Comparison of ENCODE assay signal across 17 cellular contexts in genomic region chr4:22174640-22175039, GRCh38.
DNase-seq lines count a peak whose midpoint lies in the region; ATAC-seq and TF ChIP-seq lines count a peak whose summit lies in the region.
"Had no signal": no experiment of that assay in that cellular context is flagged by ENCODE, and none has a peak within 500 bp of the region (broad histone marks: within the 10 kb centered on the region; RNA-seq: fewer than 3 reads in every experiment).

No MANE protein-coding gene starts in this region.

- H4K20me1 ChIP-seq in MM.1S (ENCODE audit: insufficient read depth, low read length), result no peaks in the 10 kb centered on the region
- H4K20me1 ChIP-seq: BLaER1 treated with 17β-estradiol and CSF1 and Interleukin-3, amounts not matched to agents 10 nM and 100 nM had no signal

- no peak overlapping the region for H3K4me2 ChIP-seq in MM.1S (ENCODE audit: low read depth, low read length)
- H3K4me2 ChIP-seq: BLaER1 treated with 17β-estradiol and CSF1 and Interleukin-3, amounts not matched to agents 10 nM and 100 nM had no signal

- H3F3A ChIP-seq in MM.1S (ENCODE audit: insufficient read depth, low read length), result no peaks in the 10 kb centered on the region

- H2AFZ ChIP-seq in MM.1S (ENCODE audit: low read length), result no peak overlapping the region

- H3K4me3 ChIP-seq in MM.1S (ENCODE audit: low read length), result no peak overlapping the region
- H3K4me3 ChIP-seq: BLaER1 treated with 17β-estradiol and CSF1 and Interleukin-3, amounts not matched to agents 10 nM and 100 nM; HAP-1; K562 had no signal

- no peaks in the 10 kb centered on the region for H3K4me1 ChIP-seq in MM.1S (ENCODE audit: low read length)
- H3K4me1 ChIP-seq: BLaER1 treated with 17β-estradiol and CSF1 and Interleukin-3, amounts not matched to agents 10 nM and 100 nM; HAP-1 had no signal

- TF ChIP-seq CTCF in MM.1S (IDR thresholded peaks at IDR 0.05; ENCODE audit: low read length), result no peak

- H3K27ac ChIP-seq in MM.1S (ENCODE audit: low read length) (no peak overlapping the region), substantia nigra (ENCODE audit: low read depth, low read length, poor library complexity, severe bottlenecking) (no peak overlapping the region)
- H3K27ac ChIP-seq: BLaER1 treated with 17β-estradiol and CSF1 and Interleukin-3, amounts not matched to agents 10 nM and 100 nM; HL-60 had no signal

- H3K9me2 ChIP-seq in MM.1S (replicated peaks; ENCODE audit: insufficient read depth, low read length), result no peaks in the 10 kb centered on the region

- ATAC-seq in GM18519 (IDR thresholded peaks at IDR 0.05; ENCODE audit: low FRiP score, unreplicated experiment) (peak; percentile 54), GM19351 (IDR thresholded peaks at IDR 0.05; ENCODE audit: unreplicated experiment) (peak; percentile 68), HG02884 (IDR thresholded peaks at IDR 0.05; ENCODE audit: unreplicated experiment) (peak; percentile 74)
- ATAC-seq: K562 had no signal

- H3K9me3 ChIP-seq in MM.1S (replicated peaks; ENCODE audit: insufficient read depth, low read length), result no peaks in the 10 kb centered on the region
- H3K9me3 ChIP-seq: HAP-1 had no signal

- no peaks in the 10 kb centered on the region for H3K36me3 ChIP-seq in MM.1S (replicated peaks; ENCODE audit: insufficient read depth, low read length)
- H3K36me3 ChIP-seq: BLaER1 treated with 17β-estradiol and CSF1 and Interleukin-3, amounts not matched to agents 10 nM and 100 nM; HAP-1 had no signal

- H3K27me3 ChIP-seq in MM.1S (replicated peaks; ENCODE audit: insufficient read depth, low read length), result no peaks in the 10 kb centered on the region
- H3K27me3 ChIP-seq: BLaER1 treated with 17β-estradiol and CSF1 and Interleukin-3, amounts not matched to agents 10 nM and 100 nM had no signal

- DNase-seq in MM.1S (peak; percentile 41), GM19238 (ENCODE audit: insufficient read length, low spot score) (no peak), glomerular visceral epithelial cell (ENCODE audit: extremely low spot score) (no peak), substantia nigra (lab: John Stamatoyannopoulos, UW) (no peak)
- no peak for DNase-seq in stimulated activated CD4-positive, alpha-beta T cell treated with anti-CD3 and anti-CD28 coated beads, Interleukin-15, amount 100 ng/mL, for 24 hours
- DNase-seq: ACHN; CD4-positive, CD25-positive, alpha-beta regulatory T cell; DMS53; GF-D8; Karpas-422 had no signal

- H3K9ac ChIP-seq in MM.1S (ENCODE audit: low read length), result no peak overlapping the region
- H3K9ac ChIP-seq: BLaER1 treated with 17β-estradiol and CSF1 and Interleukin-3, amounts not matched to agents 10 nM and 100 nM had no signal

- no peaks in the 10 kb centered on the region for H3K79me2 ChIP-seq in MM.1S (ENCODE audit: low read length)
